In genomic region chr3:185575108-185575869, GRCh38 we compare ENCODE assay signal across 7 cellular contexts. TPM values are rescaled to one million over a fixed set of nuclear protein-coding genes. Genes with fewer than 3 reads are reported as not detected.
DNase-seq lines count a peak whose midpoint lies in the region; ATAC-seq and TF ChIP-seq lines count a peak whose summit lies in the region.
"Not testable (repeated sequence)": the region's sequence is repeated elsewhere in the genome, so short reads cannot be mapped to it uniquely, and the experiment has no call there.

No MANE protein-coding gene starts in this region.

- ATAC-seq in HG02678 (IDR thresholded peaks at IDR 0.05; ENCODE audit: unreplicated experiment): peak; percentile 81
- ATAC-seq in naive thymus-derived CD8-positive, alpha-beta T cell: peak; percentile 92 to 94

- H3K36me3 Mint-ChIP-seq in naive thymus-derived CD8-positive, alpha-beta T cell: peaks cover 0 to 12% (median 0%) of the 10 kb centered on the region in 3 donors

- H3K4me3 Mint-ChIP-seq in naive thymus-derived CD8-positive, alpha-beta T cell: not testable (repeated sequence)

- TF ChIP-seq CTCF in GM12864 (IDR thresholded peaks at IDR 0.05; ENCODE audit: low read depth, low read length, missing control alignments): peak; percentile 61

- not testable (repeated sequence) for H3K4me1 Mint-ChIP-seq in naive thymus-derived CD8-positive, alpha-beta T cell

- H3K9me3 Mint-ChIP-seq in naive thymus-derived CD8-positive, alpha-beta T cell: peaks cover 0 to 19% (median 2%) of the 10 kb centered on the region in 9 donors

- POLR2A ChIA-PET in naive thymus-derived CD8-positive, alpha-beta T cell (lab: Charles Lee): interaction anchor here (0.5 to 1.6 kb wide), 5 partner anchors 10 to 965 kb away, joined by 3 to 6 read pairs (median 5); partner anchors contain the start of gene SENP2

- H3K27ac Mint-ChIP-seq in naive thymus-derived CD8-positive, alpha-beta T cell: peak overlapping the region in 1 of 10 donors; percentile 33

- not testable (repeated sequence) for H3K27me3 Mint-ChIP-seq in naive thymus-derived CD8-positive, alpha-beta T cell

- not testable (repeated sequence) for H3K4me3 ChIP-seq in GM12864 (ENCODE audit: low read depth, low read length)

- DNase-seq in GM12864 (ENCODE audit: low read depth): not testable (repeated sequence)
- peak; percentile 78 for DNase-seq in NCI-H146 (lab: John Stamatoyannopoulos, UW)
- peak; percentile 47 for DNase-seq in RPMI7951 (ENCODE audit: low read depth)
- peak; percentile 72 for DNase-seq in activated effector memory CD4-positive, alpha-beta T cell treated with anti-CD3 and anti-CD28 coated beads, Interleukin-2, amount 50 U/mL, for 16 hours
- peak; percentile 52 for DNase-seq in fibroblast of peridontal ligament (ENCODE audit: extremely low read depth)
- DNase-seq in naive thymus-derived CD8-positive, alpha-beta T cell: peak in 9 of 10 donors; percentile 24 to 76 (median 58)

RNA-seq across cellular contexts. Expression of gene SENP2, which starts 10.8 kb away (rescaled TPM):
- total RNA-seq in RPMI7951 (2014; rRNA removed; shearing (Covaris generic)): 20.1 and 30.6 TPM in 2 replicates
- 10 to 100 TPM; 40.2 to 53.1 TPM for total RNA-seq in naive thymus-derived CD8-positive, alpha-beta T cell
- 10 to 100 TPM; 12.3 to 13.8 (median 13.8) TPM for polyA plus RNA-seq in naive thymus-derived CD8-positive, alpha-beta T cell

RNA-seq across cellular contexts. Expression of gene LIPH, which starts 22.9 kb away (rescaled TPM):
- total RNA-seq in RPMI7951 (2014; rRNA removed; shearing (Covaris generic)): not detected in 2 replicates
- total RNA-seq in naive thymus-derived CD8-positive, alpha-beta T cell: not detected
- polyA plus RNA-seq in naive thymus-derived CD8-positive, alpha-beta T cell: not detected
